In the genomic region with DNA sequence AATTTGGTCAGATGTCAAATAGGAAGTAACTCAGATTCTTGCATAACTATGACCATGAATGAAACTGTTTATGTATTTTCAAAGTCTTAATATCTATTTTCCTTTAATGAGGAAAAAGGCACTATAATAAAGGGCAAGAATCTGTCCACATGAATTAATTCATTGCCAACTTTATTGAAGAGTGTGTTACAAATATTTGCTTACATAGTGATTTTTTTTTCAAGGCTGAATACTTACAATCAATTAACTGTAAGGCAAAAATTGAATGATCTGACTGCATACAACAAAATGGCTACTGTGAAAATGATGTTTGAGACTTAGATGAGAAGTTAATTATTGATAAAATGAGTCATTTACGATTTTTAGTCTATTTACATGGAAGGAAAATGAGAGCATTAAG, we compare ENCODE assay signal across 26 cellular contexts.
"Had no signal": no experiment of that assay in that cellular context is flagged by ENCODE, and none has a peak within 500 bp of the region (broad histone marks: within the 10 kb centered on the region; RNA-seq: fewer than 3 reads in every experiment).

No MANE protein-coding gene starts in this region.

- H3K36me3 ChIP-seq: colonic mucosa, esophagus squamous epithelium, gastrocnemius medialis, heart right ventricle, left lung, lower lobe of right lung had no signal

- ATAC-seq: effector memory CD8-positive, alpha-beta T cell; esophagus mucosa; gastrocnemius medialis; heart right ventricle; left cardiac atrium; left lung; left ventricle myocardium superior; lower lobe of right lung; mucosa of descending colon had no signal

- H3K4me1 ChIP-seq: colonic mucosa, esophagus squamous epithelium, gastrocnemius medialis, heart right ventricle, left lung, lower lobe of right lung had no signal

- H3K4me3 ChIP-seq: colonic mucosa, esophagus squamous epithelium, gastrocnemius medialis, heart right ventricle, left lung, lower lobe of right lung, mucosa of descending colon had no signal

- FAIRE-seq: endometrium, islet of Langerhans, keratinocyte had no signal

- DNase-seq: colonic mucosa; cortex of kidney; effector CD8-positive, alpha-beta T cell; effector memory CD8-positive, alpha-beta T cell; endodermal cell; erythroblast; esophagus squamous epithelium; foreskin fibroblast; foreskin melanocyte; gastrocnemius medialis; glutamatergic neuron; head of caudate nucleus; heart right ventricle; hippocampal formation; left cardiac atrium; left lung; left ventricle myocardium superior; lower lobe of right lung; mesenchymal stem cell; mucosa of descending colon; naive B cell had no signal

- H3K9me3 ChIP-seq: colonic mucosa, gastrocnemius medialis, lower lobe of right lung had no signal

- H3K27ac ChIP-seq: colonic mucosa, epithelial cell of prostate, esophagus squamous epithelium, gastrocnemius medialis, heart right ventricle, left lung, lower lobe of right lung had no signal

- H3K27me3 ChIP-seq: colonic mucosa, esophagus squamous epithelium, gastrocnemius medialis, heart right ventricle, left lung had no signal
